Comparison of ENCODE assay signal across 6 cellular contexts in the genomic region with DNA sequence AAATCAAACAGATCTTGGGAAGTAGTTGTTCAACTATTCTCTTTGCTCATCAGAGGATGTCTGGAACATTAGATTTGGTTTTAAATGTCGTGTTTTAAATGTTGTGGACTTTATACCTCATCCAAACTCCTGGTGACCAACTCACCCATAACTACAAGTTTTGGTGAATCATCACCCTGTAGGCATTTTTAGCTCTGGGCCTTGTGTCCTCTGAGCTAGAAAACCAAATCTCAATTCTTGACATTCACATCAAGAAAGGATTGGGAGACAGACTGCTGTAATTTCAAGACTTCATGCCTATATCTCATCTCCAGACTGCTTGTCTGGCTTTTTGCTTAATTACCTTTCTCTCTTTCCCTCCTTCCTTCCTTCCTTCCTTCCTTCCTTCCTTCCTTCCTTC.
"Had no signal": no experiment of that assay in that cellular context is flagged by ENCODE, and none has a peak within 500 bp of the region (broad histone marks: within the 10 kb centered on the region; RNA-seq: fewer than 3 reads in every experiment).

No MANE protein-coding gene starts in this region.

- DNase-seq: H9, HCEC 1CT, HFFc6, KBM-7 had no signal

- H3K27ac ChIP-seq: KMS-11 had no signal

- H3K9ac ChIP-seq: KMS-11 had no signal

- ATAC-seq: GM23338 had no signal

- H3K4me2 ChIP-seq: GM23338, KMS-11 had no signal

- H2AFZ ChIP-seq: GM23338 had no signal

- H3K4me3 ChIP-seq: GM23338 had no signal
